ENCODE assay signal across 8 cellular contexts in genomic region chr16:22373662-22374310, GRCh38. TPM values are rescaled to one million over a fixed set of nuclear protein-coding genes. Genes with fewer than 3 reads are reported as not detected.
DNase-seq lines count a peak whose midpoint lies in the region; ATAC-seq, FAIRE-seq and TF ChIP-seq lines count a peak whose summit lies in the region.

No MANE protein-coding gene starts in this region.

- DNase-seq in GM13976 (ENCODE audit: low spot score) (peak; percentile 38), NCI-H226 (peak; percentile 5), foreskin fibroblast (peak in 1 of 2 donors; percentile 65), osteoblast (ENCODE audit: insufficient read length, low spot score, missing footprints) (no peak), NOMO-1 treated with dmso at 0.1 percent for 144 hours (lab: John Stamatoyannopoulos, UW; ENCODE audit: unreplicated experiment) (no peak), RCC 7860 (ENCODE audit: low spot score) (no peak)

- H3K27ac Mint-ChIP-seq in activated T-helper 17 cell treated with anti-CD3 and anti-CD28 coated beads, Interleukin-2, amount 50 U/mL, for 72 hours: peak overlapping the region; percentile 98

- peak; percentile 21 for ATAC-seq in HG02571 (IDR thresholded peaks at IDR 0.05; ENCODE audit: unreplicated experiment)
- peak; percentile 16 for ATAC-seq in activated T-helper 17 cell treated with anti-CD3 and anti-CD28 coated beads, Interleukin-2, amount 50 U/mL, for 72 hours (replicated peaks)

- TF ChIP-seq CTCF in GM13976 (IDR thresholded peaks at IDR 0.05; ENCODE audit: borderline replicate concordance, control extremely low read depth, extremely low read depth, insufficient read depth, missing control alignments) (no peak), foreskin fibroblast (IDR thresholded peaks at IDR 0.05; ENCODE audit: low read depth, low read length) (no peak), osteoblast (IDR thresholded peaks at IDR 0.05; ENCODE audit: extremely low read depth, low read depth, low read length) (no peak)

- peaks cover 59% of the 10 kb centered on the region for H3K79me2 ChIP-seq in osteoblast (ENCODE audit: insufficient read depth, low read length)

- FAIRE-seq in RCC 7860 (lab: Jason Lieb, UNC): no peak

- peak overlapping the region; percentile 99 for H3K4me3 Mint-ChIP-seq in activated T-helper 17 cell treated with anti-CD3 and anti-CD28 coated beads, Interleukin-2, amount 50 U/mL, for 72 hours

- H3K27ac ChIP-seq in osteoblast (ENCODE audit: low read depth, low read length): peak overlapping the region; percentile 79

- no peaks in the 10 kb centered on the region for H3K27me3 Mint-ChIP-seq in activated T-helper 17 cell treated with anti-CD3 and anti-CD28 coated beads, Interleukin-2, amount 50 U/mL, for 72 hours

- peaks cover 25% of the 10 kb centered on the region for H3K4me1 Mint-ChIP-seq in activated T-helper 17 cell treated with anti-CD3 and anti-CD28 coated beads, Interleukin-2, amount 50 U/mL, for 72 hours

- peak overlapping the region; percentile 58 for H2AFZ ChIP-seq in osteoblast (ENCODE audit: low read length)

- peaks cover 44% of the 10 kb centered on the region for H4K20me1 ChIP-seq in osteoblast (ENCODE audit: insufficient read depth, low read length)

- peak overlapping the region; percentile 94 for H3K4me2 ChIP-seq in osteoblast (ENCODE audit: insufficient read depth, low read length)

- peaks cover 16% of the 10 kb centered on the region for H3K36me3 ChIP-seq in osteoblast (ENCODE audit: insufficient read depth, low read length)

- no peaks in the 10 kb centered on the region for H3K9me3 ChIP-seq in osteoblast (ENCODE audit: low read depth, low read length)

- H3K4me1 ChIP-seq in osteoblast (ENCODE audit: insufficient read depth, low read length): peaks cover 39% of the 10 kb centered on the region

- no peaks in the 10 kb centered on the region for H3K9me3 Mint-ChIP-seq in activated T-helper 17 cell treated with anti-CD3 and anti-CD28 coated beads, Interleukin-2, amount 50 U/mL, for 72 hours

- H3K27me3 ChIP-seq in osteoblast (ENCODE audit: insufficient read depth, low read length): no peaks in the 10 kb centered on the region

- peaks cover 38% of the 10 kb centered on the region for H3K36me3 Mint-ChIP-seq in activated T-helper 17 cell treated with anti-CD3 and anti-CD28 coated beads, Interleukin-2, amount 50 U/mL, for 72 hours (ENCODE audit: low read depth)

- in situ Hi-C loops in GM13976 (cut with MboI; ENCODE audit: low sequenced_read_pairs, unreplicated experiment): no loop called here

- H3K4me3 ChIP-seq in foreskin fibroblast (ENCODE audit: low read depth in 1 of 2, low read length in 2 of 2): peak overlapping the region; percentile 85 to 86
- H3K4me3 ChIP-seq in osteoblast (ENCODE audit: insufficient read depth, low read length): peak overlapping the region; percentile 93

RNA-seq across cellular contexts. Expression of gene CDR2, which starts 0.6 kb away (rescaled TPM):
- total RNA-seq in activated T-helper 17 cell treated with anti-CD3 and anti-CD28 coated beads, Interleukin-2, amount 50 U/mL, for 72 hours: 10 to 100 TPM; 26.3 to 41.0 TPM
- 49.5 and 52.5 TPM in 2 replicates for total RNA-seq in osteoblast

Comparison
In these comparisons a context has a peak if more than half of its experiments do, and no peak if none do; other contexts are left out.
1. DNase-seq: peak in GM13976 (single experiment) and NCI-H226 (single experiment); none in osteoblast (single experiment), NOMO-1 treated with dmso at 0.1 percent for 144 hours (single experiment) and RCC 7860 (single experiment).